18 cellular contexts compared by ENCODE assay signal in genomic region chrX:13055486-13055885, GRCh38. TPM values are rescaled to one million over a fixed set of nuclear protein-coding genes. Genes with fewer than 3 reads are reported as not detected.
A peak's percentile ranks its signal among the peaks of the same experiment; 100 is the strongest.
DNase-seq lines count a peak whose midpoint lies in the region; ATAC-seq, FAIRE-seq and TF ChIP-seq lines count a peak whose summit lies in the region.
"Had no signal": no experiment of that assay in that cellular context is flagged by ENCODE, and none has a peak within 500 bp of the region (broad histone marks: within the 10 kb centered on the region; RNA-seq: fewer than 3 reads in every experiment).

No MANE protein-coding gene starts in this region.

- TF ChIP-seq POLR2A in right lobe of liver (IDR thresholded peaks at IDR 0.05) (no peak), HepG2 (IDR thresholded peaks at IDR 0.05; ENCODE audit: insufficient read depth in 1 of 2, low read depth in 2 of 2, low read length in 2 of 2) (no peak)

- no peaks in the 10 kb centered on the region for H3K79me2 ChIP-seq in HepG2 (ENCODE audit: insufficient read depth, low read length)

- H3K36me3 ChIP-seq in right lobe of liver (no peaks in the 10 kb centered on the region), HepG2 (replicated peaks in 1 of 2; ENCODE audit: control insufficient read depth in 1 of 2, insufficient read depth in 2 of 2, low read length in 2 of 2) (no peaks in the 10 kb centered on the region)
- H3K36me3 ChIP-seq: esophagus squamous epithelium, heart left ventricle had no signal

- CTCF ChIA-PET in HepG2 (lab: Yijun Ruan, JAX; ENCODE audit: low intra/inter-chr PET ratio, low total read pairs): no interaction called here

- WGBS in right lobe of liver (ENCODE audit: insufficient coverage, low coverage, low lambda C conversion rate, missing lambda C conversion rate): 88% methylated on average over 1 of the region's 1 CpG
- WGBS in HepG2 (ENCODE audit: low lambda C conversion rate): 0% methylated on average over 1 of the region's 1 CpG

- no peak for TF ChIP-seq RAD21 in HepG2 (CRISPR knock-in tag; IDR thresholded peaks at IDR 0.05)

- H3K27ac ChIP-seq in right lobe of liver (no peak overlapping the region), HepG2 (ENCODE audit: extremely low read length, insufficient read depth, low read length) (no peak overlapping the region)
- H3K27ac ChIP-seq: esophagus squamous epithelium, heart left ventricle had no signal

- H3K4me3 ChIP-seq in right lobe of liver (no peak overlapping the region), HepG2 (replicated peaks in 1 of 3; ENCODE audit: insufficient read depth in 1 of 3, low read depth in 2 of 3, low read length in 3 of 3) (no peak overlapping the region)
- H3K4me3 ChIP-seq: esophagus squamous epithelium, heart left ventricle had no signal

- TF ChIP-seq CTCF in right lobe of liver (IDR thresholded peaks at IDR 0.05) (no peak), HepG2 (CRISPR knock-in tag; IDR thresholded peaks at IDR 0.05) (no peak)

- no peaks in the 10 kb centered on the region for H4K20me1 ChIP-seq in HepG2 (ENCODE audit: insufficient read depth, low read length)

- H3K27me3 ChIP-seq in right lobe of liver: no peaks in the 10 kb centered on the region
- no peaks in the 10 kb centered on the region for H3K27me3 ChIP-seq in HepG2 (ENCODE audit: control insufficient read depth in 1 of 2, insufficient read depth in 2 of 2, low read length in 2 of 2)
- H3K27me3 ChIP-seq: esophagus squamous epithelium had no signal

- no peak overlapping the region for H3K9ac ChIP-seq in HepG2 (ENCODE audit: insufficient read depth, low read depth, low read length)

- POLR2A ChIA-PET in HepG2 (lab: Yijun Ruan, JAX): no interaction called here

- ATAC-seq in right lobe of liver (peak in 3 of 4 donors; percentile 35 to 80 (median 63)), HepG2 (no peak), GM21619 (IDR thresholded peaks at IDR 0.05; ENCODE audit: unreplicated experiment) (peak; percentile 46), HG03520 (IDR thresholded peaks at IDR 0.05; ENCODE audit: unreplicated experiment) (peak; percentile 48), HG02763 (IDR thresholded peaks at IDR 0.05; ENCODE audit: unreplicated experiment) (no peak)
- peak; percentile 51 for ATAC-seq in stimulated activated naive CD8-positive, alpha-beta T cell treated with anti-CD3 and anti-CD28 coated beads, Interleukin-15, Interleukin-2, amounts not matched to agents 100 U/mL and 50 U/mL, for 24 hours
- ATAC-seq: heart left ventricle had no signal

- H3K9me3 ChIP-seq in right lobe of liver (no peaks in the 10 kb centered on the region), HepG2 (ENCODE audit: low read length) (no peaks in the 10 kb centered on the region)
- H3K9me3 ChIP-seq: esophagus squamous epithelium, heart left ventricle had no signal

- no peak overlapping the region for H2AFZ ChIP-seq in HepG2 (ENCODE audit: low read length)

- FAIRE-seq in HepG2 (lab: Jason Lieb, UNC): no peak

- H3K4me1 ChIP-seq in right lobe of liver: no peaks in the 10 kb centered on the region
- H3K4me1 ChIP-seq in HepG2 (ENCODE audit: insufficient read depth, low read length): no peaks in the 10 kb centered on the region

- DNase-seq in right lobe of liver (no peak), HepG2 (ENCODE audit: low spot score) (no peak), NCI-H2196 treated with DMSO at 0.1 percent for 48 hours (lab: John Stamatoyannopoulos, UW; ENCODE audit: unreplicated experiment) (no peak)
- DNase-seq in stimulated activated naive CD8-positive, alpha-beta T cell treated with anti-CD3 and anti-CD28 coated beads, Interleukin-15, Interleukin-2, amounts not matched to agents 100 U/mL and 50 U/mL, for 24 hours: no peak
- DNase-seq in central memory CD4-positive, alpha-beta T cell: no peak
- DNase-seq: DMS 273 treated with DMSO at 0.1 percent for 48 hours; esophagus squamous epithelium; heart left ventricle; NCI-H2029 treated with DMSO at 0.1 percent for 48 hours; NCI-H82; posterior cingulate gyrus; stimulated activated CD4-positive, alpha-beta T cell treated with anti-CD3 and anti-CD28 coated beads, Interleukin-12 subunit alpha, Interleukin-12 subunit beta, amount 100 ng/mL, for 4 hours; substantia nigra had no signal

- intact Hi-C loops in right lobe of liver (cut with DNase I) (no loop called here), HepG2 (cut with micrococcal nuclease; ENCODE audit: unreplicated experiment) (no loop called here)

- no TSS peak for BruUV-seq in HepG2 (replicated peaks; lab: Mats Ljungman, UMichigan)

- TF ChIP-seq EP300 in HepG2 (IDR thresholded peaks at IDR 0.05; ENCODE audit: low read depth in 2 of 2, low read length in 2 of 2) (no peak), HepG2 (CRISPR knock-in tag; IDR thresholded peaks at IDR 0.05; ENCODE audit: borderline replicate concordance) (no peak)

- H3K4me2 ChIP-seq in HepG2 (ENCODE audit: low read depth, low read length): no peak overlapping the region

- in situ Hi-C loops in HepG2 (cut with HindIII; ENCODE audit: extremely low pct_ligation_motif_present, low pct_unique_long_range_greater_than_20kb): loop anchor here (25.0 kb wide), 1 partner anchor 432 kb away; no protein-coding TSS in a partner anchor

TF ChIP-seq in HepG2, 621 proteins besides CTCF, POLR2A, EP300 and RAD21 (continues in another document):
- TF ChIP-seq ZNF761 (CRISPR knock-in tag; conservative IDR thresholded peaks at IDR 0.05): no peak
- TF ChIP-seq NR2C2 (CRISPR knock-in tag; IDR thresholded peaks at IDR 0.05; ENCODE audit: borderline replicate concordance): no peak
- TF ChIP-seq ZNF3 (CRISPR knock-in tag; IDR thresholded peaks at IDR 0.05): no peak
- TF ChIP-seq STAT5B (CRISPR knock-in tag; IDR thresholded peaks at IDR 0.05): no peak
- TF ChIP-seq TFDP1 (CRISPR knock-in tag; IDR thresholded peaks at IDR 0.05; ENCODE audit: borderline replicate concordance): no peak
- TF ChIP-seq ZNF362 (CRISPR knock-in tag; IDR thresholded peaks at IDR 0.05; ENCODE audit: borderline replicate concordance): no peak
- TF ChIP-seq ZNF597 (CRISPR knock-in tag; IDR thresholded peaks at IDR 0.05): no peak
- TF ChIP-seq TEF (CRISPR knock-in tag; IDR thresholded peaks at IDR 0.05): no peak
- TF ChIP-seq FOSL2 (CRISPR knock-in tag; IDR thresholded peaks at IDR 0.05): no peak
- no peak for TF ChIP-seq ZNF569 (CRISPR knock-in tag; IDR thresholded peaks at IDR 0.05; ENCODE audit: borderline replicate concordance)

RNA-seq across cellular contexts. Expression of gene FAM9C, which starts 11.1 kb away (rescaled TPM):
- total RNA-seq in right lobe of liver (not detected), HepG2 (2016; rRNA removed; fragmentation: Illumina TruSeq; extraction: Trizol) (not detected in 2 replicates)
- total RNA-seq in HepG2 (2016; cell fraction: cytosol; rRNA removed; fragmentation: Illumina TruSeq; extraction: Trizol; ENCODE audit: low read depth): not detected in 2 replicates
- not detected in 2 replicates for total RNA-seq in HepG2 (2016; cell fraction: insoluble cytoplasmic fraction; rRNA removed; fragmentation: Illumina TruSeq; extraction: Trizol)
- total RNA-seq in HepG2 (2016; cell fraction: membrane; rRNA removed; fragmentation: Illumina TruSeq; extraction: Trizol): not detected in 2 replicates
- not detected in 2 replicates for total RNA-seq in HepG2 (2016; cell fraction: nucleus; rRNA removed; fragmentation: Illumina TruSeq; extraction: Trizol)
- polyA plus RNA-seq in HepG2 (2011; rRNA removed): not detected in 2 replicates
- polyA plus RNA-seq in HepG2 (2011; cell fraction: cytosol; rRNA removed): not detected in 2 replicates
- not detected in 2 replicates for polyA plus RNA-seq in HepG2 (2011; cell fraction: nucleus; rRNA removed)
- polyA plus RNA-seq in HepG2 (2012): not detected in 2 replicates
- polyA plus RNA-seq in HepG2 (2016; cell fraction: cytosol; fragmentation: Illumina TruSeq; extraction: Trizol; ENCODE audit: low read depth): not detected in 2 replicates
- not detected in 2 replicates for polyA plus RNA-seq in HepG2 (2016; cell fraction: insoluble cytoplasmic fraction; fragmentation: Illumina TruSeq; extraction: Trizol; ENCODE audit: low read depth)
- polyA plus RNA-seq in HepG2 (2016; cell fraction: membrane; fragmentation: Illumina TruSeq; extraction: Trizol; ENCODE audit: low read depth): not detected in 2 replicates
- polyA plus RNA-seq in HepG2 (2016; cell fraction: nucleus; fragmentation: Illumina TruSeq; extraction: Trizol; ENCODE audit: insufficient read depth, low read depth): not detected in 2 replicates
- polyA minus RNA-seq in HepG2 (2011; rRNA and poly(A)+ RNA removed; ENCODE audit: low replicate concordance): not detected in 2 replicates
- polyA minus RNA-seq in HepG2 (2011; cell fraction: cytosol; rRNA and poly(A)+ RNA removed): not detected in 2 replicates
- not detected in 2 replicates for polyA minus RNA-seq in HepG2 (2011; cell fraction: nucleus; rRNA and poly(A)+ RNA removed)
- total RNA-seq: dermis microvascular lymphatic vessel endothelial cell, esophagus squamous epithelium, kidney epithelial cell had no signal
- polyA plus RNA-seq: heart left ventricle had no signal

Comparison
In these comparisons a context has a peak if more than half of its experiments do, and no peak if none do; other contexts are left out.
1. ATAC-seq: peak in right lobe of liver (3 of 4), GM21619 (single experiment), HG03520 (single experiment) and stimulated activated naive CD8-positive, alpha-beta T cell treated with anti-CD3 and anti-CD28 coated beads, Interleukin-15, Interleukin-2, amounts not matched to agents 100 U/mL and 50 U/mL, for 24 hours (single experiment); none in HepG2 (single experiment) and HG02763 (single experiment).